ENCODE assay signal across 9 cellular contexts in the genomic region with DNA sequence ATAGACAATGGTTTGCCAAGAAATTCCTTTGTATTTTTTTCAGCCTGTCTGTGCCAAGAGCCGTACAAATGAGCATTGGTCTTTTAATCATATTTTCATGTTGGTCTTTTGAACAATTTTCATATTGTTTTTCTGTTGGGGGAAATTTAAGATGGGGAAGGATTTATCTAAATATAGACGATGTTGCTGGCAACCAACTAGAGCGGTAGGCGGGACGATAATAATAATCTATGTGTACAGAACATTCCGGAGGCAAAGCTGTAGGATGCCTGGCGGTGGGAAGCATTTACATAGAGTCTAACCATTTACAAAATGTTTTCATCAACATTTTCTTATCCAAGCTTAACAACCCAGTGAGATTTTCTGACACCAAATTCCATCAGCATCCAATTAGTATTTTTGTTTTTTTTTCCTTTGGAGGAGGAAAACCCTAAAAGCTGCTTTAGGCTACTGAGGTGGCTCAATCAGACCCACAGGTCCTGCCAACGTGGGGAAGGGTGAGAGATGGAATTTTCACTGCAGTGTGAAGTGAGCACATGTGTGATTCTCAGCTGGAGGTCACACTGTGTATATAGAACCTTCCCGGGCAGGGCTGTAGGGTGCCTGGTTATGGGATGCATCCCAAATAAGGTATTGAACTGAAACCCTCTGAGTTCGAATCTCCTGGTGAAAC. TPM values are rescaled to one million over a fixed set of nuclear protein-coding genes. Genes with fewer than 3 reads are reported as not detected.
DNase-seq lines count a peak whose midpoint lies in the region; ATAC-seq and TF ChIP-seq lines count a peak whose summit lies in the region.
"Had no signal": no experiment of that assay in that cellular context is flagged by ENCODE, and none has a peak within 500 bp of the region (broad histone marks: within the 10 kb centered on the region; RNA-seq: fewer than 3 reads in every experiment).

No MANE protein-coding gene starts in this region.

- TF ChIP-seq CTCF in endodermal cell (conservative IDR thresholded peaks at IDR 0.05) (no peak), psoas muscle (IDR thresholded peaks at IDR 0.05) (no peak), WTC11 (IDR thresholded peaks at IDR 0.05) (no peak)

- ATAC-seq in psoas muscle (peak; percentile 4 to 40 (median 6)), WTC11 (no peak), GM18517 (IDR thresholded peaks at IDR 0.05; ENCODE audit: unreplicated experiment) (no peak)
- ATAC-seq: PC-3 had no signal

- H3K27ac Mint-ChIP-seq in CD4-positive, alpha-beta memory T cell, result peak overlapping the region; percentile 5 to 94 (median 87)
- H3K27ac Mint-ChIP-seq in endodermal cell, result peak overlapping the region; percentile 83
- no peak overlapping the region for H3K27ac Mint-ChIP-seq in WTC11

- peaks cover 8 to 27% (median 17%) of the 10 kb centered on the region in 4 donors for H3K4me1 Mint-ChIP-seq in CD4-positive, alpha-beta memory T cell
- H3K4me1 Mint-ChIP-seq in endodermal cell (peaks cover 15% of the 10 kb centered on the region), WTC11 (peaks cover 3% of the 10 kb centered on the region; the same call in 1 of the 2 replicates)

- H3K9ac ChIP-seq in endodermal cell (ENCODE audit: extremely low read depth, low read length, poor library complexity, severe bottlenecking), result no peak overlapping the region

- no peaks in the 10 kb centered on the region for H3K36me3 Mint-ChIP-seq in CD4-positive, alpha-beta memory T cell
- no peaks in the 10 kb centered on the region for H3K36me3 Mint-ChIP-seq in endodermal cell (ENCODE audit: low read depth)
- no peaks in the 10 kb centered on the region for H3K36me3 Mint-ChIP-seq in WTC11

- H3K9me3 ChIP-seq in CD4-positive, alpha-beta memory T cell (ENCODE audit: control insufficient read depth in 1 of 2, low read length in 2 of 2), result no peaks in the 10 kb centered on the region
- no peaks in the 10 kb centered on the region for H3K9me3 ChIP-seq in endodermal cell (ENCODE audit: control insufficient read depth, low read length)
- no peaks in the 10 kb centered on the region for H3K9me3 ChIP-seq in psoas muscle

- H3K4me3 ChIP-seq in CD4-positive, alpha-beta memory T cell (ENCODE audit: low read length in 2 of 2), result no peak overlapping the region
- H3K4me3 ChIP-seq in endodermal cell (ENCODE audit: low read length), result no peak overlapping the region
- peak overlapping the region; percentile 29 for H3K4me3 ChIP-seq in psoas muscle

- POLR2A ChIA-PET in CD4-positive, alpha-beta memory T cell (lab: Charles Lee; ENCODE audit: partially characterized antibody), result interaction anchor here (1.3 to 3.5 kb wide), 3 partner anchors 12 to 830 kb away, joined by 3 to 45 read pairs (median 11); a partner anchor contains a TSS
- POLR2A ChIA-PET in WTC11 (lab: Charles Lee), result interaction anchor here (0.6 to 1.0 kb wide), 3 partner anchors 12 to 44 kb away, joined by 3 to 5 read pairs (median 3); a partner anchor contains a TSS

- H3K27ac ChIP-seq in CD4-positive, alpha-beta memory T cell (ENCODE audit: low read depth, low read length), result no peak overlapping the region
- H3K27ac ChIP-seq in endodermal cell (ENCODE audit: low read depth, low read length) (no peak overlapping the region), psoas muscle (peak overlapping the region; percentile 72)

- no peak for DNase-seq in CD4-positive, alpha-beta memory T cell
- DNase-seq in NCI-H69 (lab: John Stamatoyannopoulos, UW) (peak; percentile 78), endodermal cell (no peak), psoas muscle (no peak), WTC11 (ENCODE audit: low spot score) (no peak), erythroblast (lab: John Stamatoyannopoulos, UW) (no peak)
- no peak for DNase-seq in stimulated activated CD4-positive, alpha-beta T cell treated with anti-CD3 and anti-CD28 coated beads, Interleukin-2, amount 100 ng/mL, for 24 hours
- DNase-seq: PC-3 had no signal

- TF ChIP-seq POLR2A in erythroblast (IDR thresholded peaks at IDR 0.05; ENCODE audit: low read length), result no peak

- peaks cover 0 to under 1% (median 0%) of the 10 kb centered on the region in 8 donors for H3K9me3 Mint-ChIP-seq in CD4-positive, alpha-beta memory T cell
- H3K9me3 Mint-ChIP-seq in endodermal cell (no peaks in the 10 kb centered on the region), WTC11 (no peaks in the 10 kb centered on the region)

- H3K4me1 ChIP-seq in CD4-positive, alpha-beta memory T cell (ENCODE audit: insufficient read depth, low read length), result peaks cover 16% of the 10 kb centered on the region
- H3K4me1 ChIP-seq in endodermal cell (ENCODE audit: control insufficient read depth, insufficient read depth, low read length) (peaks cover 14% of the 10 kb centered on the region), psoas muscle (peaks cover 56% of the 10 kb centered on the region)

- WGBS in endodermal cell (ENCODE audit: insufficient coverage in 1 of 2, insufficient read length in 1 of 2), 2 experiments, result 80 to 88% methylated on average over 8 to 10 of the region's 10 CpGs
- WGBS in psoas muscle, 3 donors, result 6 to 19% (median 11%) methylated on average over 10 of the region's 10 CpGs

- H3K4me3 Mint-ChIP-seq in CD4-positive, alpha-beta memory T cell, result peak overlapping the region in 3 of 8 donors; percentile 2 to 32 (median 8)
- H3K4me3 Mint-ChIP-seq in endodermal cell (no peak overlapping the region), WTC11 (no peak overlapping the region)

- CTCF ChIA-PET in CD4-positive, alpha-beta memory T cell (lab: Charles Lee; ENCODE audit: partially characterized antibody), result interaction anchor here (1.2 to 2.8 kb wide), 5 partner anchors 11 to 53 kb away, joined by 4 to 11 read pairs (median 5); a partner anchor contains a TSS
- CTCF ChIA-PET in WTC11 (lab: Charles Lee), result interaction anchor here (0.7 to 1.5 kb wide), 4 partner anchors 12 to 261 kb away, joined by 3 to 5 read pairs (median 4); a partner anchor contains a TSS

- no peaks in the 10 kb centered on the region for H3K27me3 ChIP-seq in CD4-positive, alpha-beta memory T cell (ENCODE audit: insufficient read depth, low read length)
- H3K27me3 ChIP-seq in endodermal cell (ENCODE audit: control insufficient read depth, insufficient read depth, low read length, poor library complexity, severe bottlenecking) (no peaks in the 10 kb centered on the region), psoas muscle (ENCODE audit: insufficient read depth in 3 of 3, low read length in 2 of 3) (no peaks in the 10 kb centered on the region)

- intact Hi-C loops in CD4-positive, alpha-beta memory T cell (cut with micrococcal nuclease), result loop anchor here (1.0 kb wide), 1 partner anchor 11 kb away; a partner anchor contains a TSS
- intact Hi-C loops in psoas muscle (cut with DNase I), result no loop called here

- H3K36me3 ChIP-seq in CD4-positive, alpha-beta memory T cell (ENCODE audit: insufficient read depth, low read length), result no peaks in the 10 kb centered on the region
- no peaks in the 10 kb centered on the region for H3K36me3 ChIP-seq in endodermal cell (ENCODE audit: control insufficient read depth, insufficient read depth, low read length)
- H3K36me3 ChIP-seq in psoas muscle (ENCODE audit: insufficient read depth in 1 of 2, low read depth in 1 of 2), result no peaks in the 10 kb centered on the region

- H3K27me3 Mint-ChIP-seq in CD4-positive, alpha-beta memory T cell, result no peaks in the 10 kb centered on the region
- peaks cover 2% of the 10 kb centered on the region for H3K27me3 Mint-ChIP-seq in endodermal cell (ENCODE audit: insufficient read depth)
- H3K27me3 Mint-ChIP-seq in WTC11 (ENCODE audit: low read depth), result no peaks in the 10 kb centered on the region

TF ChIP-seq in WTC11, 78 proteins besides CTCF, POLR2A, EP300 and RAD21 (continues in another document):
- TF ChIP-seq FOXK1 (CRISPR knock-in tag; IDR thresholded peaks at IDR 0.05) (no peak), GABPB1 (CRISPR knock-in tag; IDR thresholded peaks at IDR 0.05) (no peak), NFATC4 (CRISPR knock-in tag; IDR thresholded peaks at IDR 0.05) (no peak), ATF1 (CRISPR knock-in tag; IDR thresholded peaks at IDR 0.05) (no peak), ZNF396 (CRISPR knock-in tag; IDR thresholded peaks at IDR 0.05; ENCODE audit: borderline replicate concordance) (no peak), ZNF219 (CRISPR knock-in tag; IDR thresholded peaks at IDR 0.05; ENCODE audit: borderline replicate concordance) (no peak)
- TF ChIP-seq, protein P1, sequence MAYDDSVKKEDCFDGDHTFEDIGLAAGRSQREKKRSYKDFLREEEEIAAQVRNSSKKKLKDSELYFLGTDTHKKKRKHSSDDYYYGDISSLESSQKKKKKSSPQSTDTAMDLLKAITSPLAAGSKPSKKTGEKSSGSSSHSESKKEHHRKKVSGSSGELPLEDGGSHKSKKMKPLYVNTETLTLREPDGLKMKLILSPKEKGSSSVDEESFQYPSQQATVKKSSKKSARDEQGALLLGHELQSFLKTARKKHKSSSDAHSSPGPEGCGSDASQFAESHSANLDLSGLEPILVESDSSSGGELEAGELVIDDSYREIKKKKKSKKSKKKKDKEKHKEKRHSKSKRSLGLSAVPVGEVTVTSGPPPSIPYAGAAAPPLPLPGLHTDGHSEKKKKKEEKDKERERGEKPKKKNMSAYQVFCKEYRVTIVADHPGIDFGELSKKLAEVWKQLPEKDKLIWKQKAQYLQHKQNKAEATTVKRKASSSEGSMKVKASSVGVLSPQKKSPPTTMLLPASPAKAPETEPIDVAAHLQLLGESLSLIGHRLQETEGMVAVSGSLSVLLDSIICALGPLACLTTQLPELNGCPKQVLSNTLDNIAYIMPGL (CRISPR knock-in tag; IDR thresholded peaks at IDR 0.05), result no peak
- TF ChIP-seq, protein P2, sequence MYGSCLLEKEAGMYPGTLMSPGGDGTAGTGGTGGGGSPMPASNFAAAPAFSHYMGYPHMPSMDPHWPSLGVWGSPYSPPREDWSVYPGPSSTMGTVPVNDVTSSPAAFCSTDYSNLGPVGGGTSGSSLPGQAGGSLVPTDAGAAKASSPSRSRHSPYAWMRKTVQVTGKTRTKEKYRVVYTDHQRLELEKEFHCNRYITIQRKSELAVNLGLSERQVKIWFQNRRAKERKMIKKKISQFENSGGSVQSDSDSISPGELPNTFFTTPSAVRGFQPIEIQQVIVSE (CRISPR knock-in tag; IDR thresholded peaks at IDR 0.05; ENCODE audit: borderline replicate concordance), result no peak
- TF ChIP-seq, protein P3, sequence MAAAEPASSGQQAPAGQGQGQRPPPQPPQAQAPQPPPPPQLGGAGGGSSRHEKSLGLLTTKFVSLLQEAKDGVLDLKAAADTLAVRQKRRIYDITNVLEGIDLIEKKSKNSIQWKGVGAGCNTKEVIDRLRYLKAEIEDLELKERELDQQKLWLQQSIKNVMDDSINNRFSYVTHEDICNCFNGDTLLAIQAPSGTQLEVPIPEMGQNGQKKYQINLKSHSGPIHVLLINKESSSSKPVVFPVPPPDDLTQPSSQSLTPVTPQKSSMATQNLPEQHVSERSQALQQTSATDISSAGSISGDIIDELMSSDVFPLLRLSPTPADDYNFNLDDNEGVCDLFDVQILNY (CRISPR knock-in tag; IDR thresholded peaks at IDR 0.05), result no peak

RNA-seq across cellular contexts. Expression of a gene that starts 11.7 kb away (rescaled TPM):
- total RNA-seq in CD4-positive, alpha-beta memory T cell, result 10 to 100 TPM; 35.0 to 35.5 TPM
- 10 to 100 TPM in 1 of 2 donors, 1 to 10 TPM in 1; 8.9 to 16.8 TPM for polyA plus RNA-seq in CD4-positive, alpha-beta memory T cell
- 10 to 100 TPM; 77.0 to 87.4 TPM for total RNA-seq in endodermal cell
- polyA plus RNA-seq in endodermal cell (2013, experiment 1 of 2), result 104 TPM
- 90.5 TPM for polyA plus RNA-seq in endodermal cell (2013, experiment 2 of 2)
- 10 to 100 TPM; 68.7 to 98.9 (median 73.0) TPM for total RNA-seq in psoas muscle
- 10 to 100 TPM; 38.6 to 84.2 (median 43.2) TPM for polyA plus RNA-seq in psoas muscle
- total RNA-seq in WTC11 (2021), result 77.2 to 82.8 TPM (median 81.0 TPM) in 3 replicates

Comparison
In these comparisons a context has a peak if more than half of its experiments do, and no peak if none do; other contexts are left out.
1. ATAC-seq: peak in psoas muscle (4 of 4); none in WTC11 (single experiment) and GM18517 (single experiment).